ENCODE assay signal across 1 cellular context in the genomic region with DNA sequence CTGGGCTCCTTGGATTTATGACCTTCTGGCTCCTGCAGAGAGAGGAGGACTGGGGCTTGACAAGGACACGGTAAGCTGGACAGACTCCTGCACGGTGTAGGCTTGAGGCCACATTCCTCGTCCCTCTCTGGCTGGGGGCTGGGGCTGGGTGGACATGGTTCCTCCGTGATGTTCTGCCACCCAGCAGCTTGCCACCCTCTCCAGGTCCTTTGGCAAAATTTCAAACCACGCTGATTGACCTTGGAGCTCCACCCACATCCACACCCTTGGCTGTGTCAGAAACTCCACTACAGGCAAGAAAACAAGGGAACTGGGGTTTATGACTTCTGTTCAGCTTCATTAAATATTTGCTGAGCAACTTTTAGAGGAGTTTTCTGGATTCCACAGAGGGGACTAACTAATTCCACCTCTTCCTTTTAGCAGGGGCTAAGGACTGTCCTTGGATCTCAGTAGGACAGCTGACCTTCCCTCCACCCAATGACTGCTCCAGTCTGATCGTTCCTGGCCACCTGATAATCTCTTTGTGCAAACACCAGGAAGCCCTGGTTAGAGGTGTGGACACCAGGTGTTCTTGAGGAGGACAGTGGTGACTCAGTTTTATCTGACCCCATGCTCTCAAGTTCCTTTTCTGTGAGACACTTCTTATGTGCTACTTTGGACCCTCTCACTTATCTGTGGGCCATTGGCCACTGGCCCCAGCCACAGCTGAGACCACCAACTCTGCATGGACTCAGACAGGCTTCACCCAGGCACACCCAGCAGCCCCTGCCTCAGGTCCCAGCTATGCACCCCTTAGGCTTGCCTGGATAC.
TF ChIP-seq lines count a peak whose summit lies in the region.

No MANE protein-coding gene starts in this region.

TF ChIP-seq in HepG2, 621 proteins besides CTCF, POLR2A, EP300 and RAD21:
- no peak for TF ChIP-seq XRCC5 (optimal IDR thresholded peaks at IDR 0.05; ENCODE audit: low read length)
- no peak for TF ChIP-seq ZSCAN5A (CRISPR knock-in tag; IDR thresholded peaks at IDR 0.05; ENCODE audit: borderline replicate concordance)
- no peak for TF ChIP-seq POLR2G (IDR thresholded peaks at IDR 0.05; ENCODE audit: low read depth, low read length)
- no peak for TF ChIP-seq EEA1 (CRISPR knock-in tag; IDR thresholded peaks at IDR 0.05; ENCODE audit: borderline replicate concordance)
- TF ChIP-seq IRF1 (CRISPR knock-in tag; IDR thresholded peaks at IDR 0.05; ENCODE audit: low read depth): no peak
- TF ChIP-seq NAIF1 (CRISPR knock-in tag; IDR thresholded peaks at IDR 0.05; ENCODE audit: borderline replicate concordance): no peak
- no peak for TF ChIP-seq ZNF281 (CRISPR knock-in tag; IDR thresholded peaks at IDR 0.05; ENCODE audit: borderline replicate concordance)
- no peak for TF ChIP-seq ZC3H13 (CRISPR knock-in tag; IDR thresholded peaks at IDR 0.05)
- no peak for TF ChIP-seq PLSCR1 (CRISPR knock-in tag; IDR thresholded peaks at IDR 0.05; ENCODE audit: borderline replicate concordance)
- TF ChIP-seq RARG (CRISPR knock-in tag; IDR thresholded peaks at IDR 0.05; ENCODE audit: low read depth): no peak
- no peak for TF ChIP-seq ARHGAP35 (CRISPR knock-in tag; IDR thresholded peaks at IDR 0.05; ENCODE audit: borderline replicate concordance)
- TF ChIP-seq ZNF550 (CRISPR knock-in tag; IDR thresholded peaks at IDR 0.05; ENCODE audit: borderline replicate concordance): no peak
- no peak for TF ChIP-seq ATF7-NPFF (CRISPR knock-in tag; IDR thresholded peaks at IDR 0.05; ENCODE audit: low read depth)
- TF ChIP-seq, protein P1, sequence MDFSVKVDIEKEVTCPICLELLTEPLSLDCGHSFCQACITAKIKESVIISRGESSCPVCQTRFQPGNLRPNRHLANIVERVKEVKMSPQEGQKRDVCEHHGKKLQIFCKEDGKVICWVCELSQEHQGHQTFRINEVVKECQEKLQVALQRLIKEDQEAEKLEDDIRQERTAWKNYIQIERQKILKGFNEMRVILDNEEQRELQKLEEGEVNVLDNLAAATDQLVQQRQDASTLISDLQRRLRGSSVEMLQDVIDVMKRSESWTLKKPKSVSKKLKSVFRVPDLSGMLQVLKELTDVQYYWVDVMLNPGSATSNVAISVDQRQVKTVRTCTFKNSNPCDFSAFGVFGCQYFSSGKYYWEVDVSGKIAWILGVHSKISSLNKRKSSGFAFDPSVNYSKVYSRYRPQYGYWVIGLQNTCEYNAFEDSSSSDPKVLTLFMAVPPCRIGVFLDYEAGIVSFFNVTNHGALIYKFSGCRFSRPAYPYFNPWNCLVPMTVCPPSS (IDR thresholded peaks at IDR 0.05): no peak
